In genomic region chr3:128306481-128306880, GRCh38 we compare ENCODE assay signal across 22 cellular contexts.
DNase-seq lines count a peak whose midpoint lies in the region; ATAC-seq, FAIRE-seq and TF ChIP-seq lines count a peak whose summit lies in the region.
"Had no signal": no experiment of that assay in that cellular context is flagged by ENCODE, and none has a peak within 500 bp of the region (broad histone marks: within the 10 kb centered on the region; RNA-seq: fewer than 3 reads in every experiment).

No MANE protein-coding gene starts in this region.

- POLR2A ChIA-PET in HepG2 (lab: Yijun Ruan, JAX) (no interaction called here), K562 (lab: Yijun Ruan, JAX) (interaction anchor here (0.5 kb wide), 1 partner anchor 247 kb away, joined by 3 read pairs; no protein-coding TSS in a partner anchor)

- no peak for TF ChIP-seq EP300 in HepG2 (IDR thresholded peaks at IDR 0.05; ENCODE audit: low read depth in 2 of 2, low read length in 2 of 2)
- TF ChIP-seq EP300 in HepG2 (CRISPR knock-in tag; IDR thresholded peaks at IDR 0.05; ENCODE audit: borderline replicate concordance), result no peak
- TF ChIP-seq EP300 in K562 (IDR thresholded peaks at IDR 0.05; ENCODE audit: low read length), result no peak

- FAIRE-seq in HepG2 (lab: Jason Lieb, UNC) (no peak), G401.6 (lab: Jason Lieb, UNC) (peak; percentile 28), K562 (lab: Jason Lieb, UNC) (no peak)
- FAIRE-seq: A549, D721Med, GM12878, GM12892, GM18507 had no signal

- H3K36me3 ChIP-seq in HepG2 (replicated peaks in 1 of 2; ENCODE audit: control insufficient read depth in 1 of 2, insufficient read depth in 2 of 2, low read length in 2 of 2) (peaks cover 4 to 7% of the 10 kb centered on the region in 2 experiments; a peak in 4 of 5 replicates), right lobe of liver (no peaks in the 10 kb centered on the region), K562 (ENCODE audit: control insufficient read depth, insufficient read depth, low read length) (no peaks in the 10 kb centered on the region)

- CTCF ChIA-PET in HepG2 (lab: Yijun Ruan, JAX; ENCODE audit: low intra/inter-chr PET ratio, low total read pairs) (no interaction called here), K562 (lab: Yijun Ruan, JAX; ENCODE audit: low intra/inter-chr PET ratio) (no interaction called here)

- no peak for TF ChIP-seq POLR2A in HepG2 (IDR thresholded peaks at IDR 0.05; ENCODE audit: insufficient read depth in 1 of 2, low read depth in 2 of 2, low read length in 2 of 2)
- no peak for TF ChIP-seq POLR2A in right lobe of liver (IDR thresholded peaks at IDR 0.05)
- no peak for TF ChIP-seq POLR2A in K562 (conservative IDR thresholded peaks at IDR 0.05)

- no peaks in the 10 kb centered on the region for H3K9me1 ChIP-seq in K562 (ENCODE audit: control insufficient read depth, insufficient read depth, low read length)

- H3K9ac ChIP-seq in HepG2 (ENCODE audit: insufficient read depth, low read depth, low read length), result no peak overlapping the region
- H3K9ac ChIP-seq in K562 (ENCODE audit: insufficient read depth in 1 of 2, low read depth in 2 of 2, low read length in 2 of 2), result no peak overlapping the region
- H3K9ac ChIP-seq: BLaER1 treated with 17β-estradiol and CSF1 and Interleukin-3, amounts not matched to agents 10 nM and 100 nM had no signal

- H3K9me3 ChIP-seq in HepG2 (ENCODE audit: low read length), result no peaks in the 10 kb centered on the region
- H3K9me3 ChIP-seq in right lobe of liver, result no peaks in the 10 kb centered on the region
- no peaks in the 10 kb centered on the region for H3K9me3 ChIP-seq in K562 (replicated peaks; ENCODE audit: control insufficient read depth, insufficient read depth, low read depth, low read length)
- H3K9me3 ChIP-seq: A549; BLaER1 treated with 17β-estradiol and CSF1 and Interleukin-3, amounts not matched to agents 10 nM and 100 nM; Caco-2 had no signal

- H3K4me2 ChIP-seq in HepG2 (ENCODE audit: low read depth, low read length) (no peak overlapping the region), K562 (ENCODE audit: insufficient read depth, low read length) (no peak overlapping the region)
- H3K4me2 ChIP-seq: A549; BLaER1 treated with 17β-estradiol and CSF1 and Interleukin-3, amounts not matched to agents 10 nM and 100 nM had no signal

- BruUV-seq in HepG2 (replicated peaks; lab: Mats Ljungman, UMichigan), result no TSS peak
- no TSS peak for BruUV-seq in K562 (replicated peaks; lab: Mats Ljungman, UMichigan)

- peaks cover 13% of the 10 kb centered on the region for H3K4me1 ChIP-seq in HepG2 (ENCODE audit: insufficient read depth, low read length)
- H3K4me1 ChIP-seq in right lobe of liver, result no peaks in the 10 kb centered on the region
- no peaks in the 10 kb centered on the region for H3K4me1 ChIP-seq in K562 (replicated peaks in 1 of 2; ENCODE audit: control insufficient read depth in 2 of 2, insufficient read depth in 2 of 2, low read length in 2 of 2)
- H3K4me1 ChIP-seq: A549; BLaER1 treated with 17β-estradiol and CSF1 and Interleukin-3, amounts not matched to agents 10 nM and 100 nM had no signal

- TF ChIP-seq RAD21 in HepG2 (CRISPR knock-in tag; IDR thresholded peaks at IDR 0.05) (no peak), K562 (CRISPR knock-in tag; conservative IDR thresholded peaks at IDR 0.05 in 1 of 2, IDR thresholded peaks at IDR 0.05 in 1 of 2) (no peak)

- no peaks in the 10 kb centered on the region for H3K27me3 ChIP-seq in HepG2 (ENCODE audit: control insufficient read depth in 1 of 2, insufficient read depth in 2 of 2, low read length in 2 of 2)
- no peaks in the 10 kb centered on the region for H3K27me3 ChIP-seq in right lobe of liver
- H3K27me3 ChIP-seq in K562 (ENCODE audit: control insufficient read depth in 2 of 2, insufficient read depth in 2 of 2, low read length in 2 of 2), result no peaks in the 10 kb centered on the region
- H3K27me3 ChIP-seq: BLaER1 treated with 17β-estradiol and CSF1 and Interleukin-3, amounts not matched to agents 10 nM and 100 nM had no signal

- H4K20me1 ChIP-seq in HepG2 (ENCODE audit: insufficient read depth, low read length) (no peaks in the 10 kb centered on the region), K562 (replicated peaks; ENCODE audit: control insufficient read depth, insufficient read depth, low read length) (no peaks in the 10 kb centered on the region)

- DNase-seq in HepG2 (ENCODE audit: low spot score) (no peak), right lobe of liver (no peak), K562 (ENCODE audit: extremely low read depth in 1 of 4, low spot score in 3 of 4) (no peak), pons (ENCODE audit: low spot score) (no peak), inferior parietal cortex (ENCODE audit: extremely low spot score) (no peak)
- DNase-seq: 8988T; AML-193; Calu3; CD4-positive, alpha-beta T cell; DMS79 treated with DMSO at 0.1 percent for 48 hours; GDM1 had no signal

- H3K79me2 ChIP-seq in HepG2 (ENCODE audit: insufficient read depth, low read length), result no peaks in the 10 kb centered on the region
- no peaks in the 10 kb centered on the region for H3K79me2 ChIP-seq in K562 (ENCODE audit: control insufficient read depth, insufficient read depth, low read length)

- H3K4me3 ChIP-seq in HepG2 (replicated peaks in 1 of 3; ENCODE audit: insufficient read depth in 1 of 3, low read depth in 2 of 3, low read length in 3 of 3), result no peak overlapping the region
- no peak overlapping the region for H3K4me3 ChIP-seq in right lobe of liver
- H3K4me3 ChIP-seq in K562, result no peak overlapping the region
- H3K4me3 ChIP-seq: A549; BLaER1 treated with 17β-estradiol and CSF1 and Interleukin-3, amounts not matched to agents 10 nM and 100 nM; GM12878 had no signal

- no peak overlapping the region for H3K27ac ChIP-seq in HepG2 (ENCODE audit: extremely low read length, insufficient read depth, low read length)
- no peak overlapping the region for H3K27ac ChIP-seq in right lobe of liver
- H3K27ac ChIP-seq in K562 (ENCODE audit: extremely low read depth, low read depth, low read length), result no peak overlapping the region
- H3K27ac ChIP-seq: A549; BLaER1 treated with 17β-estradiol and CSF1 and Interleukin-3, amounts not matched to agents 10 nM and 100 nM; C4-2B had no signal

- H2AFZ ChIP-seq in HepG2 (ENCODE audit: low read length) (no peak overlapping the region), K562 (ENCODE audit: low read depth, low read length) (no peak overlapping the region)

- WGBS in HepG2 (ENCODE audit: low lambda C conversion rate), result 98% methylated on average over 2 of the region's 2 CpGs
- 96% methylated on average over 2 of the region's 2 CpGs for WGBS in right lobe of liver (ENCODE audit: insufficient coverage, low coverage, low lambda C conversion rate, missing lambda C conversion rate)
- WGBS in K562 (ENCODE audit: insufficient coverage, low coverage, missing lambda C conversion rate), result 79% methylated on average over 2 of the region's 2 CpGs

- in situ Hi-C loops in HepG2 (cut with HindIII; ENCODE audit: extremely low pct_ligation_motif_present, low pct_unique_long_range_greater_than_20kb) (loop anchor here (5.0 kb wide), 1 partner anchor 181 kb away; no protein-coding TSS in a partner anchor), K562 (cut with MboI) (no loop called here)

- no peak for ATAC-seq in HepG2
- no peak for ATAC-seq in right lobe of liver
- ATAC-seq in K562, result no peak
- no peak for ATAC-seq in GM21737 (IDR thresholded peaks at IDR 0.05; ENCODE audit: unreplicated experiment)
- ATAC-seq: CD8-positive, alpha-beta T cell; GM12878 had no signal

- no peak for TF ChIP-seq CTCF in HepG2 (CRISPR knock-in tag; IDR thresholded peaks at IDR 0.05)
- TF ChIP-seq CTCF in right lobe of liver (IDR thresholded peaks at IDR 0.05), result no peak
- TF ChIP-seq CTCF in K562 (IDR thresholded peaks at IDR 0.05 in 2 of 3, conservative IDR thresholded peaks at IDR 0.05 in 1 of 3; ENCODE audit: insufficient read depth in 2 of 3, low read depth in 1 of 3, low read length in 3 of 3), result no peak

- intact Hi-C loops in HepG2 (cut with micrococcal nuclease; ENCODE audit: unreplicated experiment), result no loop called here
- intact Hi-C loops in right lobe of liver (cut with DNase I), result no loop called here
- intact Hi-C loops in K562 (cut with micrococcal nuclease), result no loop called here

TF ChIP-seq in HepG2, 621 proteins besides CTCF, POLR2A, EP300 and RAD21:
- TF ChIP-seq CHD4 (IDR thresholded peaks at IDR 0.05; ENCODE audit: borderline replicate concordance, low read length) (peak; percentile 89; the same call in 1 of the 2 replicates), ZNF275 (CRISPR knock-in tag; IDR thresholded peaks at IDR 0.05; ENCODE audit: borderline replicate concordance) (no peak), GFI1 (CRISPR knock-in tag; IDR thresholded peaks at IDR 0.05; ENCODE audit: borderline replicate concordance) (no peak), POLR2AphosphoS5 (IDR thresholded peaks at IDR 0.05; ENCODE audit: low read depth, low read length) (no peak), ZNF124 (CRISPR knock-in tag; IDR thresholded peaks at IDR 0.05) (no peak), ZNF629 (CRISPR knock-in tag; conservative IDR thresholded peaks at IDR 0.05) (peak; percentile 92)

TF ChIP-seq in K562, 482 proteins besides CTCF, POLR2A, EP300 and RAD21 (continues in another document):
- no peak for TF ChIP-seq CGGBP1 (CRISPR knock-in tag; IDR thresholded peaks at IDR 0.05)
- TF ChIP-seq ATF3 (IDR thresholded peaks at IDR 0.05), result no peak
- no peak for TF ChIP-seq ATF3 (CRISPR knock-in tag; conservative IDR thresholded peaks at IDR 0.05)
- no peak for TF ChIP-seq L3MBTL2 (IDR thresholded peaks at IDR 0.05)
- peak; percentile 96 for TF ChIP-seq RBM25 (IDR thresholded peaks at IDR 0.05; ENCODE audit: low read depth, low read length, severe bottlenecking)
- peak; percentile 38; the same call in 1 of the 2 replicates for TF ChIP-seq SMARCA5 (IDR thresholded peaks at IDR 0.05)
- TF ChIP-seq NUFIP1 (IDR thresholded peaks at IDR 0.05; ENCODE audit: partially characterized antibody), result no peak
- no peak for TF ChIP-seq HNRNPK (IDR thresholded peaks at IDR 0.05; ENCODE audit: low read depth, low read length, poor library complexity, severe bottlenecking)
- peak; percentile 54 for TF ChIP-seq CHD4 (IDR thresholded peaks at IDR 0.05; ENCODE audit: insufficient read depth, insufficient replicate concordance, low read depth, low read length, poor library complexity, severe bottlenecking)
- no peak for TF ChIP-seq LCOR (CRISPR knock-in tag; IDR thresholded peaks at IDR 0.05)
- TF ChIP-seq KDM1A (IDR thresholded peaks at IDR 0.05), result peak; percentile 9 to 70; a peak in 2 of 4 replicates
- no peak for TF ChIP-seq TEAD2 (tag; IDR thresholded peaks at IDR 0.05)

Comparison
In these comparisons a context has a peak if more than half of its experiments do, and no peak if none do; other contexts are left out.
1. Of the 241 proteins assayed by ChIP-seq in both HepG2 and K562: peak only in HepG2: none; only in K562: ADNP and KDM1A; in both: CHD4; in neither: 238.